Comparison of ENCODE assay signal across 15 cellular contexts in the genomic region with DNA sequence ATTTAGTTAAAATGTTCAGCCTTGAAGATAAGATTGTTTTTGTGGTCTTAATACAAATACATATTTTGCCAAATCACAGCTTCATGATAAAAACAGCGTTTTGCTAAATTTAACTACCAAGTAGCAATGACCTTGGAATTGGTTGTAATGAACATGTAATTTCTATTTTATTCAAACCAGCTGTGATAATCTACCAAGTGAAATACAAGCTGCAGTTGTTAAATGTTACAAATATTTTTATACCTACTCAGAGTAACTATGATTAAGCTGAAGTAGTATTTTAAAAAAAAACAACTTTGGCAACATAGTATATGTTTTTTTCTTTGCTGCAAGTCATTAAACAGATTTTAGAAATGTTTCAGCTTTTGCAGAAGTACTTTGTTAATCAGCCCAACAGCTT.
DNase-seq lines count a peak whose midpoint lies in the region; ATAC-seq and TF ChIP-seq lines count a peak whose summit lies in the region.
"Had no signal": no experiment of that assay in that cellular context is flagged by ENCODE, and none has a peak within 500 bp of the region (broad histone marks: within the 10 kb centered on the region; RNA-seq: fewer than 3 reads in every experiment).

No MANE protein-coding gene starts in this region.

- H3K9ac ChIP-seq in adipocyte (ENCODE audit: low read length) = no peak overlapping the region

- peak; percentile 13 for ATAC-seq in thoracic aorta (ENCODE audit: insufficient number of reproducible peaks, low FRiP score, low read depth)
- no peak for ATAC-seq in GM18868 (IDR thresholded peaks at IDR 0.05; ENCODE audit: unreplicated experiment)

- no peaks in the 10 kb centered on the region for H3K27me3 Mint-ChIP-seq in activated naive CD8-positive, alpha-beta T cell treated with anti-CD3 and anti-CD28 coated beads for 36 hours

- no peak for TF ChIP-seq CTCF in thoracic aorta (IDR thresholded peaks at IDR 0.05)

- no peak overlapping the region for H3K27ac Mint-ChIP-seq in activated naive CD8-positive, alpha-beta T cell treated with anti-CD3 and anti-CD28 coated beads for 36 hours
- H3K27ac Mint-ChIP-seq: CD4-positive, CD25-positive, alpha-beta regulatory T cell; H9 had no signal

- peak overlapping the region; percentile 44 to 71 for H3K27ac ChIP-seq in thoracic aorta
- H3K27ac ChIP-seq: Peyer's patch had no signal

- DNase-seq in EH (ENCODE audit: low read depth) (peak; percentile 48), adipocyte (ENCODE audit: low read depth) (peak; percentile 74), fibroblast of peridontal ligament (ENCODE audit: extremely low read depth) (peak; percentile 65), thoracic aorta (ENCODE audit: low spot score) (no peak), NCI-H2029 (lab: John Stamatoyannopoulos, UW) (no peak)
- no peak for DNase-seq in activated naive CD8-positive, alpha-beta T cell treated with anti-CD3 and anti-CD28 coated beads for 36 hours
- DNase-seq: AML-193; CD4-positive, CD25-positive, alpha-beta regulatory T cell; H9; NCI-H1417; NCI-H2029 treated with DMSO at 0.1 percent for 48 hours; NCI-H510A treated with DMSO at 0.1 percent for 48 hours; Peyer's patch; SHP77 had no signal

- H3K4me1 ChIP-seq in adipocyte (ENCODE audit: control insufficient read depth, insufficient read depth, low read length) (peaks cover 9% of the 10 kb centered on the region), thoracic aorta (ENCODE audit: control insufficient read depth in 1 of 2, low read depth in 2 of 2) (peaks cover 12 to 32% of the 10 kb centered on the region in 2 donors)
- H3K4me1 ChIP-seq: Peyer's patch had no signal

- H3K27me3 ChIP-seq in adipocyte (replicated peaks; ENCODE audit: control insufficient read depth, insufficient read depth, low read length) (no peaks in the 10 kb centered on the region), thoracic aorta (replicated peaks; ENCODE audit: insufficient read depth) (no peaks in the 10 kb centered on the region)
- H3K27me3 ChIP-seq: Peyer's patch had no signal

- H3K9me3 ChIP-seq in adipocyte (ENCODE audit: control insufficient read depth, low read length) (no peaks in the 10 kb centered on the region), thoracic aorta (no peaks in the 10 kb centered on the region)

- H3K9me3 Mint-ChIP-seq in activated naive CD8-positive, alpha-beta T cell treated with anti-CD3 and anti-CD28 coated beads for 36 hours = peaks cover 7% of the 10 kb centered on the region
- H3K9me3 Mint-ChIP-seq: H9 had no signal

- H3K4me3 ChIP-seq in adipocyte (ENCODE audit: low read length) (no peak overlapping the region), thoracic aorta (peak overlapping the region; percentile 4)
- H3K4me3 ChIP-seq: Peyer's patch had no signal

- H3K4me1 Mint-ChIP-seq in activated naive CD8-positive, alpha-beta T cell treated with anti-CD3 and anti-CD28 coated beads for 36 hours = no peaks in the 10 kb centered on the region
- H3K4me1 Mint-ChIP-seq: CD4-positive, CD25-positive, alpha-beta regulatory T cell; H9 had no signal

- H3K4me3 Mint-ChIP-seq in activated naive CD8-positive, alpha-beta T cell treated with anti-CD3 and anti-CD28 coated beads for 36 hours = no peak overlapping the region
- H3K4me3 Mint-ChIP-seq: CD4-positive, CD25-positive, alpha-beta regulatory T cell; H9 had no signal

- H3K36me3 ChIP-seq in adipocyte (ENCODE audit: control insufficient read depth, insufficient read depth, low read length, severe bottlenecking) = no peaks in the 10 kb centered on the region
- no peaks in the 10 kb centered on the region for H3K36me3 ChIP-seq in thoracic aorta
- H3K36me3 ChIP-seq: Peyer's patch had no signal

- no peaks in the 10 kb centered on the region for H3K36me3 Mint-ChIP-seq in activated naive CD8-positive, alpha-beta T cell treated with anti-CD3 and anti-CD28 coated beads for 36 hours
- H3K36me3 Mint-ChIP-seq: CD4-positive, CD25-positive, alpha-beta regulatory T cell had no signal

Comparison
In these comparisons a context has a peak if more than half of its experiments do, and no peak if none do; other contexts are left out.
1. DNase-seq: peak in EH (single experiment), adipocyte (single experiment) and fibroblast of peridontal ligament (single experiment); none in thoracic aorta (single experiment), activated naive CD8-positive, alpha-beta T cell treated with anti-CD3 and anti-CD28 coated beads for 36 hours (single experiment) and NCI-H2029 (single experiment).